In genomic region chr22:38305481-38306448, GRCh38 we compare ENCODE assay signal across 8 cellular contexts.
A peak's percentile ranks its signal among the peaks of the same experiment; 100 is the strongest.
DNase-seq lines count a peak whose midpoint lies in the region; ATAC-seq lines count a peak whose summit lies in the region.

No MANE protein-coding gene starts in this region.

- H3K4me3 Mint-ChIP-seq in stimulated activated naive CD8-positive, alpha-beta T cell treated with anti-CD3 and anti-CD28 coated beads, Interleukin-15, Interleukin-2, amounts not matched to agents 100 ng/mL and 50 ng/mL, for 24 hours, result peak overlapping the region; percentile 10

- DNase-seq in NCI-H2081 (lab: John Stamatoyannopoulos, UW) (peak; percentile 64 to 81), NCI-H2081 treated with DMSO at 0.1 percent for 48 hours (lab: John Stamatoyannopoulos, UW) (no peak), NCI-H345 (lab: John Stamatoyannopoulos, UW) (peak; percentile 77), amniotic epithelial cell (ENCODE audit: low read depth) (peak; percentile 75), inferior parietal cortex (ENCODE audit: extremely low spot score) (peak; percentile 20), ecto neural progenitor cell (ENCODE audit: low spot score) (no peak)

- ATAC-seq in HG02763 (IDR thresholded peaks at IDR 0.05; ENCODE audit: unreplicated experiment), result peak; percentile 64

- no peaks in the 10 kb centered on the region for H3K9me3 Mint-ChIP-seq in stimulated activated naive CD8-positive, alpha-beta T cell treated with anti-CD3 and anti-CD28 coated beads, Interleukin-15, Interleukin-2, amounts not matched to agents 100 ng/mL and 50 ng/mL, for 24 hours

- H3K27me3 Mint-ChIP-seq in stimulated activated naive CD8-positive, alpha-beta T cell treated with anti-CD3 and anti-CD28 coated beads, Interleukin-15, Interleukin-2, amounts not matched to agents 100 ng/mL and 50 ng/mL, for 24 hours, result no peaks in the 10 kb centered on the region

- peak overlapping the region; percentile 67 for H3K27ac Mint-ChIP-seq in stimulated activated naive CD8-positive, alpha-beta T cell treated with anti-CD3 and anti-CD28 coated beads, Interleukin-15, Interleukin-2, amounts not matched to agents 100 ng/mL and 50 ng/mL, for 24 hours

- peaks cover 29% of the 10 kb centered on the region for H3K36me3 Mint-ChIP-seq in stimulated activated naive CD8-positive, alpha-beta T cell treated with anti-CD3 and anti-CD28 coated beads, Interleukin-15, Interleukin-2, amounts not matched to agents 100 ng/mL and 50 ng/mL, for 24 hours (ENCODE audit: low read depth)

- peaks cover 37% of the 10 kb centered on the region for H3K4me1 Mint-ChIP-seq in stimulated activated naive CD8-positive, alpha-beta T cell treated with anti-CD3 and anti-CD28 coated beads, Interleukin-15, Interleukin-2, amounts not matched to agents 100 ng/mL and 50 ng/mL, for 24 hours (ENCODE audit: low read depth)

Comparison
In these comparisons a context has a peak if more than half of its experiments do, and no peak if none do; other contexts are left out.
1. DNase-seq: peak in NCI-H2081 (2 of 2), NCI-H345 (single experiment), amniotic epithelial cell (single experiment) and inferior parietal cortex (single experiment); none in NCI-H2081 treated with DMSO at 0.1 percent for 48 hours (single experiment) and ecto neural progenitor cell (single experiment).